ENCODE assay signal across 8 cellular contexts in the genomic region with DNA sequence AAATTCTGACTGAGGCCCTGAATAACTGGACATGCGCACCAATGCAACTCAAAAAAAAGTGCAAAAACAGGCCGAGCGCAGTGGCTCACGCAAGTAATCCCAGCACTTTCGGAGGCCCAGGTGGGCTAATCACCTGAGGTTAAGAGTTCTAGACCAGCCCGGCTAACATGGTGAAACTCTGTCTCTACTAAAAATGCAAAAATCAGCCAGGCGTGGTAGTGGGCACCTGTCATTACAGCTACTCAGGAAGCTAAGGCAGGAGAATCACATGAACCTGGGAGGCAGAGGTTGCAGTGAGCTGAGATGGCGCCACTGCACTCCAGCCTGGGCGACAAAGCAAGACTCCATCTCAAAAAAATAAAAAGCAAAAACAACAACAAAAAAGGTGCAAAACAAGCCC. TPM values are rescaled to one million over a fixed set of nuclear protein-coding genes. Genes with fewer than 3 reads are reported as not detected.
A peak's percentile ranks its signal among the peaks of the same experiment; 100 is the strongest.
DNase-seq lines count a peak whose midpoint lies in the region; ATAC-seq, FAIRE-seq and TF ChIP-seq lines count a peak whose summit lies in the region.
"Not testable (repeated sequence)": the region's sequence is repeated elsewhere in the genome, so short reads cannot be mapped to it uniquely, and the experiment has no call there.

No MANE protein-coding gene starts in this region.

- H3K27me3 Mint-ChIP-seq in CD8-positive, alpha-beta memory T cell; T-cell; activated T-cell treated with anti-CD3 and anti-CD28 coated beads, Interleukin-2, amount 50 U/mL, for 24 hours; stimulated activated naive B cell treated with anti-CD40 and anti-IgM and Interleukin-4, amounts not matched to agents 10 μg/mL and 1 μg/mL and 100 μg/mL, for 72 hours: not testable (repeated sequence)

- peak overlapping the region; percentile 30 for H3K9ac ChIP-seq in Karpas-422 (ENCODE audit: low read length)
- peak overlapping the region; percentile 64 for H3K9ac ChIP-seq in GM12878 (ENCODE audit: control insufficient read depth, insufficient read depth, low read length)
- peak overlapping the region; percentile 55 for H3K9ac ChIP-seq in HepG2 (ENCODE audit: insufficient read depth, low read depth, low read length)

- TF ChIP-seq POLR2A in GM12878 (IDR thresholded peaks at IDR 0.05; ENCODE audit: low read depth, low read length); HepG2 (IDR thresholded peaks at IDR 0.05; ENCODE audit: insufficient read depth in 1 of 2, low read depth in 2 of 2, low read length in 2 of 2): not testable (repeated sequence)

- not testable (repeated sequence) for H3K9me3 ChIP-seq in CD8-positive, alpha-beta memory T cell (ENCODE audit: low read length); Karpas-422 (ENCODE audit: low read length); GM12878 (replicated peaks; ENCODE audit: control insufficient read depth, insufficient read depth, low read length); HepG2 (ENCODE audit: low read length)

- H3K9me2 ChIP-seq in Karpas-422 (replicated peaks; ENCODE audit: insufficient read depth, low read length), result not testable (repeated sequence)

- H3K4me1 ChIP-seq in CD8-positive, alpha-beta memory T cell (ENCODE audit: insufficient read depth, low read length), result peaks cover 67% of the 10 kb centered on the region
- peaks cover 54% of the 10 kb centered on the region for H3K4me1 ChIP-seq in Karpas-422 (ENCODE audit: low read length)
- peaks cover 41% of the 10 kb centered on the region for H3K4me1 ChIP-seq in GM12878 (ENCODE audit: control insufficient read depth, insufficient read depth, low read length)
- peaks cover 82% of the 10 kb centered on the region for H3K4me1 ChIP-seq in HepG2 (ENCODE audit: insufficient read depth, low read length)

- H3K27ac Mint-ChIP-seq in CD8-positive, alpha-beta memory T cell, result peak overlapping the region; percentile 85 to 99 (median 94)
- peak overlapping the region; percentile 98 to 99 for H3K27ac Mint-ChIP-seq in T-cell
- peak overlapping the region; percentile 93 for H3K27ac Mint-ChIP-seq in activated T-cell treated with anti-CD3 and anti-CD28 coated beads, Interleukin-2, amount 50 U/mL, for 24 hours
- peak overlapping the region; percentile 89 for H3K27ac Mint-ChIP-seq in stimulated activated naive B cell treated with anti-CD40 and anti-IgM and Interleukin-4, amounts not matched to agents 10 μg/mL and 1 μg/mL and 100 μg/mL, for 72 hours

- H3K4me3 Mint-ChIP-seq in CD8-positive, alpha-beta memory T cell, result peak overlapping the region in 2 of 7 donors; percentile 30 to 70
- peak overlapping the region in 1 of 3 donors; percentile 75 for H3K4me3 Mint-ChIP-seq in T-cell
- H3K4me3 Mint-ChIP-seq in activated T-cell treated with anti-CD3 and anti-CD28 coated beads, Interleukin-2, amount 50 U/mL, for 24 hours, result not testable (repeated sequence)
- peak overlapping the region; percentile 45 to 70 for H3K4me3 Mint-ChIP-seq in stimulated activated naive B cell treated with anti-CD40 and anti-IgM and Interleukin-4, amounts not matched to agents 10 μg/mL and 1 μg/mL and 100 μg/mL, for 72 hours

- SMC1A ChIA-PET in GM12878 (lab: Charles Lee; ENCODE audit: uncharacterized antibody, unreplicated experiment), result interaction anchor here (0.5 to 16.2 kb wide), 13 partner anchors 9 to 83 kb away, joined by 3 to 213 read pairs (median 12); partner anchors contain the start of genes ILRUN and SNRPC

- H3K36me3 Mint-ChIP-seq in CD8-positive, alpha-beta memory T cell; T-cell; activated T-cell treated with anti-CD3 and anti-CD28 coated beads, Interleukin-2, amount 50 U/mL, for 24 hours (ENCODE audit: low read depth): not testable (repeated sequence)
- peaks cover 13 to 18% of the 10 kb centered on the region in 2 donors for H3K36me3 Mint-ChIP-seq in stimulated activated naive B cell treated with anti-CD40 and anti-IgM and Interleukin-4, amounts not matched to agents 10 μg/mL and 1 μg/mL and 100 μg/mL, for 72 hours

- peaks cover 98% of the 10 kb centered on the region for H3K79me2 ChIP-seq in Karpas-422 (ENCODE audit: low read length)
- H3K79me2 ChIP-seq in GM12878 (ENCODE audit: control insufficient read depth, insufficient read depth, low read length), result peaks cover 93% of the 10 kb centered on the region
- peaks cover 78% of the 10 kb centered on the region for H3K79me2 ChIP-seq in HepG2 (ENCODE audit: insufficient read depth, low read length)

- 0 out of 2 replicates have a peak, but pooled peaks have one; percentile 0 for TF ChIP-seq RAD21 in GM12878 (IDR thresholded peaks at IDR 0.05; ENCODE audit: insufficient read depth, low read depth, low read length)
- TF ChIP-seq RAD21 in HepG2 (CRISPR knock-in tag; IDR thresholded peaks at IDR 0.05), result not testable (repeated sequence)

- not testable (repeated sequence) for H3K4me3 ChIP-seq in CD8-positive, alpha-beta memory T cell (ENCODE audit: low read length)
- H3K4me3 ChIP-seq in Karpas-422 (ENCODE audit: low read length) (peak overlapping the region; percentile 40; the same call in 1 of the 2 replicates), GM12878 (peak overlapping the region; percentile 12; the same call in 1 of the 2 replicates), HepG2 (replicated peaks in 1 of 3; ENCODE audit: insufficient read depth in 1 of 3, low read depth in 2 of 3, low read length in 3 of 3) (peak overlapping the region in 2 of 3 experiments; percentile 35 to 36; a peak in 4 of 6 replicates)

- H3K27ac ChIP-seq in CD8-positive, alpha-beta memory T cell (ENCODE audit: low read depth, low read length), result not testable (repeated sequence)
- H3K27ac ChIP-seq in Karpas-422 (ENCODE audit: low read length) (peak overlapping the region; percentile 82), GM12878 (ENCODE audit: control insufficient read depth, insufficient read depth) (peak overlapping the region; percentile 92), HepG2 (ENCODE audit: extremely low read length, insufficient read depth, low read length) (peak overlapping the region; percentile 73)

- TF ChIP-seq EP300 in GM12878 (IDR thresholded peaks at IDR 0.05; ENCODE audit: borderline replicate concordance in 1 of 2, control insufficient read depth in 1 of 2, low read depth in 2 of 2, low read length in 2 of 2), result 0 out of 4 replicates have a peak, but pooled peaks of 1 of the 2 experiments have one; percentile 41
- not testable (repeated sequence) for TF ChIP-seq EP300 in HepG2 (IDR thresholded peaks at IDR 0.05; ENCODE audit: low read depth in 2 of 2, low read length in 2 of 2); HepG2 (CRISPR knock-in tag; IDR thresholded peaks at IDR 0.05; ENCODE audit: borderline replicate concordance)

- H4K20me1 ChIP-seq in Karpas-422 (ENCODE audit: insufficient read depth, low read depth, low read length); GM12878 (ENCODE audit: control insufficient read depth, insufficient read depth); HepG2 (ENCODE audit: insufficient read depth, low read length): not testable (repeated sequence)

- H3K9me3 Mint-ChIP-seq in CD8-positive, alpha-beta memory T cell; T-cell; activated T-cell treated with anti-CD3 and anti-CD28 coated beads, Interleukin-2, amount 50 U/mL, for 24 hours; stimulated activated naive B cell treated with anti-CD40 and anti-IgM and Interleukin-4, amounts not matched to agents 10 μg/mL and 1 μg/mL and 100 μg/mL, for 72 hours: not testable (repeated sequence)

- FAIRE-seq in GM12878 (lab: Jason Lieb, UNC), result peak; percentile 64
- not testable (repeated sequence) for FAIRE-seq in HepG2 (lab: Jason Lieb, UNC)

- POLR2A ChIA-PET in CD8-positive, alpha-beta memory T cell (lab: Charles Lee), result interaction anchor here (0.6 to 4.8 kb wide), 3 partner anchors 11 to 21 kb away, joined by 3 to 29 read pairs (median 5); no protein-coding TSS in a partner anchor
- POLR2A ChIA-PET in T-cell (lab: Charles Lee), result not testable (repeated sequence)
- POLR2A ChIA-PET in GM12878 (lab: Charles Lee), result interaction anchor here (0.8 to 14.8 kb wide), 11 partner anchors 10 to 117 kb away, joined by 3 to 329 read pairs (median 4); partner anchors contain the start of genes BLTP3A, ILRUN and SNRPC
- POLR2A ChIA-PET in HepG2 (lab: Yijun Ruan, JAX), result interaction anchor here (1.3 to 3.2 kb wide), 5 partner anchors 9 to 116 kb away, joined by 4 to 44 read pairs (median 11); partner anchors contain the start of genes ILRUN and SNRPC

- 0% methylated on average over 9 of the region's 9 CpGs for WGBS in GM12878 (ENCODE audit: insufficient coverage, insufficient replicate concordance, low lambda C conversion rate, missing lambda C conversion rate)
- 73% methylated on average over 9 of the region's 9 CpGs for WGBS in HepG2 (ENCODE audit: low lambda C conversion rate)

- CTCF ChIA-PET in CD8-positive, alpha-beta memory T cell (lab: Charles Lee), result interaction anchor here (4.8 kb wide), 1 partner anchor 18 kb away, joined by 20 read pairs; no protein-coding TSS in a partner anchor
- CTCF ChIA-PET in T-cell (lab: Charles Lee), result interaction anchor here in 1 of 2 donors (1.4 kb wide), 1 partner anchor 18 kb away, joined by 5 read pairs; no protein-coding TSS in a partner anchor
- CTCF ChIA-PET in GM12878 (lab: Yijun Ruan, JAX), result interaction anchor here (0.8 to 4.5 kb wide), 16 partner anchors 8 to 465 kb away, joined by 3 to 56 read pairs (median 4); partner anchors contain the start of genes BLTP3A and SNRPC
- CTCF ChIA-PET in HepG2 (lab: Yijun Ruan, JAX; ENCODE audit: low intra/inter-chr PET ratio, low total read pairs), result not testable (repeated sequence)

- H2AFZ ChIP-seq in Karpas-422 (ENCODE audit: low read length); GM12878 (ENCODE audit: control insufficient read depth, low read depth, low read length); HepG2 (ENCODE audit: low read length): not testable (repeated sequence)

- ATAC-seq in GM18907 (IDR thresholded peaks at IDR 0.05; ENCODE audit: unreplicated experiment) (peak; percentile 27), GM12878 (peak; percentile 21)
- ATAC-seq in T-cell (replicated peaks in 1 of 4); HepG2: not testable (repeated sequence)
- peak; percentile 11 to 20 for ATAC-seq in stimulated activated naive B cell treated with anti-CD40 and anti-IgM and Interleukin-4, amounts not matched to agents 10 μg/mL and 1 μg/mL and 100 μg/mL, for 72 hours (replicated peaks)

- intact Hi-C loops in GM12878 (cut with micrococcal nuclease; ENCODE audit: unreplicated experiment) (loop anchor here (1.0 to 5.0 kb wide), 4 partner anchors 19 to 117 kb away; partner anchors contain the start of genes BLTP3A and SNRPC), HepG2 (cut with micrococcal nuclease; ENCODE audit: unreplicated experiment) (loop anchor here (2.0 to 5.0 kb wide), 2 partner anchors 22 to 82 kb away; partner anchors contain the start of genes ILRUN and SNRPC)

- H3K27me3 ChIP-seq in CD8-positive, alpha-beta memory T cell (ENCODE audit: insufficient read depth, low read length, poor library complexity, severe bottlenecking); Karpas-422 (ENCODE audit: low read length); GM12878 (replicated peaks in 1 of 2; ENCODE audit: control insufficient read depth in 2 of 2, insufficient read depth in 2 of 2, low read length in 1 of 2); HepG2 (ENCODE audit: control insufficient read depth in 1 of 2, insufficient read depth in 2 of 2, low read length in 2 of 2): not testable (repeated sequence)

- in situ Hi-C loops in GM12878 (cut with MboI), result loop anchor here (25.0 kb wide), 2 partner anchors 1613 to 1713 kb away; partner anchors contain the start of genes BRD2, HLA-DMA and HLA-DPA1
- in situ Hi-C loops in HepG2 (cut with HindIII; ENCODE audit: extremely low pct_ligation_motif_present, low pct_unique_long_range_greater_than_20kb), result not testable (repeated sequence)

- not testable (repeated sequence) for DNase-seq in CD8-positive, alpha-beta memory T cell; T-cell; activated T-cell treated with anti-CD3 and anti-CD28 coated beads, Interleukin-2, amount 50 U/mL, for 24 hours; HepG2 (ENCODE audit: low spot score)
- DNase-seq in Karpas-422, result peak; percentile 63
- DNase-seq in GM12878 (ENCODE audit: low read depth, low spot score), result peak; percentile 69
- peak; percentile 24 for DNase-seq in stimulated activated naive B cell treated with anti-CD40 and anti-IgM and Interleukin-4, amounts not matched to agents 10 μg/mL and 1 μg/mL and 100 μg/mL, for 72 hours

- not testable (repeated sequence) for H3K36me3 ChIP-seq in CD8-positive, alpha-beta memory T cell (ENCODE audit: insufficient read depth, low read length); Karpas-422 (ENCODE audit: insufficient read depth, low read length); GM12878 (ENCODE audit: control insufficient read depth in 2 of 2, insufficient read depth in 2 of 2, low read length in 1 of 2); HepG2 (replicated peaks in 1 of 2; ENCODE audit: control insufficient read depth in 1 of 2, insufficient read depth in 2 of 2, low read length in 2 of 2)

- H3K4me2 ChIP-seq in Karpas-422 (ENCODE audit: low read depth, low read length, poor library complexity, severe bottlenecking) (peak overlapping the region; percentile 66), GM12878 (ENCODE audit: control insufficient read depth, insufficient read depth) (peak overlapping the region; percentile 67), HepG2 (ENCODE audit: low read depth, low read length) (peak overlapping the region; percentile 67)

- not testable (repeated sequence) for TF ChIP-seq CTCF in GM12878 (IDR thresholded peaks at IDR 0.05 in 2 of 3, conservative IDR thresholded peaks at IDR 0.05 in 1 of 3; ENCODE audit: control insufficient read depth in 2 of 3, extremely low read depth in 1 of 3, insufficient read depth in 1 of 3, low read depth in 3 of 3, low read length in 3 of 3)
- TF ChIP-seq CTCF in HepG2 (CRISPR knock-in tag; IDR thresholded peaks at IDR 0.05), result peak; percentile 28

- BruUV-seq in GM12878 (replicated peaks; lab: Mats Ljungman, UMichigan); HepG2 (replicated peaks; lab: Mats Ljungman, UMichigan): not testable (repeated sequence)

- RAD21 ChIA-PET in GM12878 (lab: Charles Lee; ENCODE audit: unreplicated experiment), result interaction anchor here (0.7 to 7.2 kb wide), 11 partner anchors 8 to 213 kb away, joined by 3 to 183 read pairs (median 10); partner anchors contain the start of genes BLTP3A, ILRUN, SNRPC and TAF11

- peaks cover 58 to 77% (median 74%) of the 10 kb centered on the region in 3 donors for H3K4me1 Mint-ChIP-seq in CD8-positive, alpha-beta memory T cell
- peaks cover 67 to 71% (median 70%) of the 10 kb centered on the region in 3 donors for H3K4me1 Mint-ChIP-seq in T-cell
- peaks cover 62% of the 10 kb centered on the region for H3K4me1 Mint-ChIP-seq in activated T-cell treated with anti-CD3 and anti-CD28 coated beads, Interleukin-2, amount 50 U/mL, for 24 hours (ENCODE audit: low read depth)
- peaks cover 34 to 70% of the 10 kb centered on the region in 2 donors for H3K4me1 Mint-ChIP-seq in stimulated activated naive B cell treated with anti-CD40 and anti-IgM and Interleukin-4, amounts not matched to agents 10 μg/mL and 1 μg/mL and 100 μg/mL, for 72 hours

RNA-seq across cellular contexts. Expression of gene ILRUN, which starts 21.6 kb away (rescaled TPM):
- total RNA-seq in CD8-positive, alpha-beta memory T cell, result 10 to 100 TPM; 53.3 to 61.9 TPM
- 18.8 TPM for polyA plus RNA-seq in CD8-positive, alpha-beta memory T cell
- 28.8 and 33.9 TPM in 2 replicates for total RNA-seq in Karpas-422 (2014; rRNA removed; shearing (Covaris generic); ENCODE audit: low replicate concordance)
- total RNA-seq in T-cell, result 10 to 100 TPM; 61.0 to 76.6 (median 65.1) TPM
- total RNA-seq in GM12878 (2013; cell fraction: nucleolus; rRNA removed), result 62.6 and 68.7 TPM in 2 replicates
- total RNA-seq in GM12878 (2014; rRNA removed), result 45.5 and 47.0 TPM in 2 replicates
- total RNA-seq in GM12878 (2014; rRNA removed; fragmentation: Illumina TruSeq; extraction: Trizol), result 55.5 and 56.2 TPM in 2 replicates
- 83.9 and 85.0 TPM in 2 replicates for total RNA-seq in GM12878 (2021)
- 59.5 TPM for polyA plus RNA-seq in GM12878 (2011; ENCODE audit: low read depth)
- 82.3 and 114 TPM in 2 replicates for polyA plus RNA-seq in GM12878 (2011; rRNA removed)
- 72.5 and 86.5 TPM in 2 replicates for polyA plus RNA-seq in GM12878 (2011; cell fraction: cytosol; rRNA removed)
- polyA plus RNA-seq in GM12878 (2011; cell fraction: nucleus; rRNA removed), result 31.9 and 38.5 TPM in 2 replicates
- 76.8 and 76.9 TPM in 2 replicates for polyA plus RNA-seq in GM12878 (2012)
- polyA plus RNA-seq in GM12878 (2014; fragmentation: Illumina TruSeq; extraction: Trizol), result 69.6 and 79.9 TPM in 2 replicates
- 10 to 100 TPM; 21.0 to 27.2 TPM for polyA plus RNA-seq in GM12878 (2014; fragmentation: Nextera tagmentation; extraction: Ambion mirVana)
- polyA plus RNA-seq in GM12878 (2014; rRNA removed), result 48.2 and 52.4 TPM in 2 replicates
- polyA plus RNA-seq in GM12878 (2016; fragmentation: Nextera tagmentation; extraction: Ambion mirVana), result 10 to 100 TPM; 30.2 to 34.1 TPM
- 137 and 147 TPM in 2 replicates for polyA minus RNA-seq in GM12878 (2011; rRNA and poly(A)+ RNA removed)
- polyA minus RNA-seq in GM12878 (2011; cell fraction: cytosol; rRNA and poly(A)+ RNA removed), result 47.6 and 51.2 TPM in 2 replicates
- 22.5 and 34.1 TPM in 2 replicates for polyA minus RNA-seq in GM12878 (2011; cell fraction: nucleus; rRNA and poly(A)+ RNA removed)
- total RNA-seq in HepG2 (2016; rRNA removed; fragmentation: Illumina TruSeq; extraction: Trizol), result 66.6 and 90.8 TPM in 2 replicates
- 20.3 and 22.0 TPM in 2 replicates for total RNA-seq in HepG2 (2016; cell fraction: cytosol; rRNA removed; fragmentation: Illumina TruSeq; extraction: Trizol; ENCODE audit: low read depth)
- total RNA-seq in HepG2 (2016; cell fraction: insoluble cytoplasmic fraction; rRNA removed; fragmentation: Illumina TruSeq; extraction: Trizol), result 66.5 and 79.2 TPM in 2 replicates
- total RNA-seq in HepG2 (2016; cell fraction: membrane; rRNA removed; fragmentation: Illumina TruSeq; extraction: Trizol), result 93.9 and 107 TPM in 2 replicates
- total RNA-seq in HepG2 (2016; cell fraction: nucleus; rRNA removed; fragmentation: Illumina TruSeq; extraction: Trizol), result 37.4 and 39.5 TPM in 2 replicates
- 45.5 and 50.6 TPM in 2 replicates for polyA plus RNA-seq in HepG2 (2011; rRNA removed)
- polyA plus RNA-seq in HepG2 (2011; cell fraction: cytosol; rRNA removed), result 39.2 and 46.8 TPM in 2 replicates
- 18.1 and 22.0 TPM in 2 replicates for polyA plus RNA-seq in HepG2 (2011; cell fraction: nucleus; rRNA removed)
- polyA plus RNA-seq in HepG2 (2012), result 76.7 and 76.9 TPM in 2 replicates
- polyA plus RNA-seq in HepG2 (2016; cell fraction: cytosol; fragmentation: Illumina TruSeq; extraction: Trizol; ENCODE audit: low read depth), result 23.8 and 24.6 TPM in 2 replicates
- 79.1 and 86.9 TPM in 2 replicates for polyA plus RNA-seq in HepG2 (2016; cell fraction: insoluble cytoplasmic fraction; fragmentation: Illumina TruSeq; extraction: Trizol; ENCODE audit: low read depth)
- polyA plus RNA-seq in HepG2 (2016; cell fraction: membrane; fragmentation: Illumina TruSeq; extraction: Trizol; ENCODE audit: low read depth), result 82.0 and 93.2 TPM in 2 replicates
- polyA plus RNA-seq in HepG2 (2016; cell fraction: nucleus; fragmentation: Illumina TruSeq; extraction: Trizol; ENCODE audit: insufficient read depth, low read depth), result 42.3 and 46.6 TPM in 2 replicates
- 122 and 124 TPM in 2 replicates for polyA minus RNA-seq in HepG2 (2011; rRNA and poly(A)+ RNA removed; ENCODE audit: low replicate concordance)
- 45.1 and 48.4 TPM in 2 replicates for polyA minus RNA-seq in HepG2 (2011; cell fraction: cytosol; rRNA and poly(A)+ RNA removed)
- polyA minus RNA-seq in HepG2 (2011; cell fraction: nucleus; rRNA and poly(A)+ RNA removed), result 27.2 and 30.5 TPM in 2 replicates
